Comparison of ENCODE assay signal across 8 cellular contexts in the genomic region with DNA sequence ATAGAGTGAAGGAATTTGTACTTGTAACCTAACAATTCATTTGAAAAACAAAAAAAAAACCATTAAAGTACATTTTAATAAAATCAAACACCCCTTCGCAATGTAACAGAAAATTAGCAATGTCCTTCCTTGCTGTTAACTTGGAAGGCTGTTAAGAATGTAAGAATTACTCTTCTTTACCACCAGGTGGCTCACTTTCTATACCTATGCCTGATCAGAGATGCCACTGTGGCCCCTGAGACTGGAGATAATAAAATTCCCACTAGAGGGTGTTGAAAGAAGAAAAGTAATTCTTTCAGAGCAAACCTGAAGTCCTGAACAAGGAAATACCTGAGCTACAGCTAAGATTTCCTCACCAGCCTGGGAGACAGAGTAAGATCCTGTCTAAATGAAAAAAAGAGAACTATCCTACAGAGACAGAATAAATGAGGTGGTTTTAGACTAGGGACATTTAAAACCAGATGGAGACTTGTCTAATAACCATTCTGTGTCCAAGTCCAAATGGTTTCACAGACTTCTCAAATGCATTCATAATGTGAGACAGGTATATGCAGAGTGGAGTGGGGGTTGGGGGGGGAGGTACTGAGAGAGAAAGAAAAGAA.
DNase-seq lines count a peak whose midpoint lies in the region; TF ChIP-seq lines count a peak whose summit lies in the region.

No MANE protein-coding gene starts in this region.

- H3K9me3 ChIP-seq in HAP-1 (no peaks in the 10 kb centered on the region), Karpas-422 (ENCODE audit: low read length) (no peaks in the 10 kb centered on the region), SK-N-MC (ENCODE audit: low read depth, low read length) (no peaks in the 10 kb centered on the region), esophagus squamous epithelium (no peaks in the 10 kb centered on the region)

- intact Hi-C loops in esophagus squamous epithelium (cut with DNase I) = loop anchor here (10.0 kb wide), 1 partner anchor 590 kb away; no protein-coding TSS in a partner anchor

- no peaks in the 10 kb centered on the region for H3K4me1 ChIP-seq in HAP-1
- no peaks in the 10 kb centered on the region for H3K4me1 ChIP-seq in Karpas-422 (ENCODE audit: low read length)
- no peaks in the 10 kb centered on the region for H3K4me1 ChIP-seq in esophagus squamous epithelium

- no peak overlapping the region for H3K27ac Mint-ChIP-seq in progenitor cell of endocrine pancreas

- H3K4me2 ChIP-seq in Karpas-422 (ENCODE audit: low read depth, low read length, poor library complexity, severe bottlenecking) = no peak overlapping the region

- H3K4me1 Mint-ChIP-seq in progenitor cell of endocrine pancreas (ENCODE audit: low read depth) = peaks cover 9% of the 10 kb centered on the region

- WGBS in esophagus squamous epithelium, 2 donors = 20 to 61% methylated on average over 1 of the region's 1 CpG

- TF ChIP-seq POLR2A in esophagus squamous epithelium (IDR thresholded peaks at IDR 0.05) = no peak

- peaks cover 20% of the 10 kb centered on the region for H3K27me3 Mint-ChIP-seq in progenitor cell of endocrine pancreas

- H3K9ac ChIP-seq in Karpas-422 (ENCODE audit: low read length) = no peak overlapping the region
- no peak overlapping the region for H3K9ac ChIP-seq in SK-N-MC (ENCODE audit: insufficient read length)

- TF ChIP-seq CTCF in GM12865 (IDR thresholded peaks at IDR 0.05; ENCODE audit: insufficient read depth, low read depth, low read length, missing control alignments) (peak; percentile 59), esophagus squamous epithelium (IDR thresholded peaks at IDR 0.05) (peak; percentile 39 to 62 (median 54)), progenitor cell of endocrine pancreas (IDR thresholded peaks at IDR 0.05; ENCODE audit: unreplicated experiment) (peak; percentile 85)

- H3K36me3 Mint-ChIP-seq in progenitor cell of endocrine pancreas (ENCODE audit: insufficient read depth) = no peaks in the 10 kb centered on the region

- no peaks in the 10 kb centered on the region for H3K36me3 ChIP-seq in HAP-1 (replicated peaks)
- H3K36me3 ChIP-seq in Karpas-422 (ENCODE audit: insufficient read depth, low read length) = no peaks in the 10 kb centered on the region
- no peaks in the 10 kb centered on the region for H3K36me3 ChIP-seq in SK-N-MC (ENCODE audit: insufficient read depth, low read length)
- no peaks in the 10 kb centered on the region for H3K36me3 ChIP-seq in esophagus squamous epithelium

- no peak overlapping the region for H3K4me3 Mint-ChIP-seq in progenitor cell of endocrine pancreas (ENCODE audit: low read depth)

- no peaks in the 10 kb centered on the region for H3K9me2 ChIP-seq in Karpas-422 (replicated peaks; ENCODE audit: insufficient read depth, low read length)

- no peak overlapping the region for H3K4me3 ChIP-seq in GM12865 (ENCODE audit: low read depth, low read length)
- no peak overlapping the region for H3K4me3 ChIP-seq in HAP-1
- H3K4me3 ChIP-seq in Karpas-422 (ENCODE audit: low read length) = no peak overlapping the region
- H3K4me3 ChIP-seq in SK-N-MC = no peak overlapping the region
- no peak overlapping the region for H3K4me3 ChIP-seq in esophagus squamous epithelium

- H3K27me3 ChIP-seq in HAP-1 (ENCODE audit: low read depth) = peaks cover 9% of the 10 kb centered on the region
- H3K27me3 ChIP-seq in Karpas-422 (ENCODE audit: low read length) = no peaks in the 10 kb centered on the region
- peaks cover 0 to 3% (median 0%) of the 10 kb centered on the region in 4 donors for H3K27me3 ChIP-seq in esophagus squamous epithelium

- in situ Hi-C loops in HAP-1 (cut with MboI; ENCODE audit: low sequenced_read_pairs) = loop anchor here (25.0 kb wide), 1 partner anchor 1043 kb away; no protein-coding TSS in a partner anchor

- DNase-seq in Ammon's horn (ENCODE audit: low spot score) (peak; percentile 70), GM12865 (ENCODE audit: low read depth) (peak; percentile 43), HAP-1 (ENCODE audit: low spot score in 2 of 2) (peak; percentile 41 to 61), Karpas-422 (peak; percentile 89), SK-N-MC (ENCODE audit: low read depth, low spot score) (peak; percentile 37), esophagus squamous epithelium (lab: John Stamatoyannopoulos, UW) (no peak), progenitor cell of endocrine pancreas (ENCODE audit: low spot score, unreplicated experiment) (no peak)
- no peak for DNase-seq in effector CD8-positive, alpha-beta T cell (lab: John Stamatoyannopoulos, UW)

- no peaks in the 10 kb centered on the region for H3K79me2 ChIP-seq in Karpas-422 (ENCODE audit: low read length)

- no peaks in the 10 kb centered on the region for H3K9me3 Mint-ChIP-seq in progenitor cell of endocrine pancreas (ENCODE audit: low read depth)

- H3K27ac ChIP-seq in Karpas-422 (ENCODE audit: low read length) (no peak overlapping the region), SK-N-MC (no peak overlapping the region), esophagus squamous epithelium (no peak overlapping the region)

- no peaks in the 10 kb centered on the region for H4K20me1 ChIP-seq in Karpas-422 (ENCODE audit: insufficient read depth, low read depth, low read length)

- no peak overlapping the region for H2AFZ ChIP-seq in Karpas-422 (ENCODE audit: low read length)

Comparison
In these comparisons a context has a peak if more than half of its experiments do, and no peak if none do; other contexts are left out.
1. DNase-seq: peak in Ammon's horn (single experiment), GM12865 (single experiment), HAP-1 (2 of 2), Karpas-422 (single experiment) and SK-N-MC (single experiment); none in esophagus squamous epithelium (single experiment), progenitor cell of endocrine pancreas (single experiment) and effector CD8-positive, alpha-beta T cell (single experiment).
2. Peak in every context shown above with its lines, with median percentiles within 50 percentile points of each other: CTCF ChIP-seq.